In genomic region chr1:70044832-70045231, GRCh38 we compare ENCODE assay signal across 17 cellular contexts.
DNase-seq lines count a peak whose midpoint lies in the region; ATAC-seq and TF ChIP-seq lines count a peak whose summit lies in the region.
"Had no signal": no experiment of that assay in that cellular context is flagged by ENCODE, and none has a peak within 500 bp of the region (broad histone marks: within the 10 kb centered on the region; RNA-seq: fewer than 3 reads in every experiment).

No MANE protein-coding gene starts in this region.

- no peaks in the 10 kb centered on the region for H3K36me3 ChIP-seq in RWPE2 (ENCODE audit: low read depth)
- H3K36me3 ChIP-seq in fibroblast of lung (ENCODE audit: control insufficient read depth, insufficient read depth, low read length): no peaks in the 10 kb centered on the region
- no peaks in the 10 kb centered on the region for H3K36me3 ChIP-seq in hepatocyte (replicated peaks; ENCODE audit: insufficient read depth, low read depth)

- no peak overlapping the region for H3K4me3 ChIP-seq in RWPE2 (ENCODE audit: severe bottlenecking)
- no peak overlapping the region for H3K4me3 ChIP-seq in fibroblast of lung (replicated peaks in 1 of 4; ENCODE audit: control extremely low read depth in 1 of 4, insufficient read depth in 1 of 4, low read depth in 3 of 4, low read length in 4 of 4)
- H3K4me3 ChIP-seq in hepatocyte: no peak overlapping the region

- no peaks in the 10 kb centered on the region for H3K27me3 Mint-ChIP-seq in CD4-positive, alpha-beta T cell
- H3K27me3 Mint-ChIP-seq: progenitor cell of endocrine pancreas; stimulated activated naive CD8-positive, alpha-beta T cell treated with anti-CD3 and anti-CD28 coated beads, Interleukin-15, Interleukin-2, amounts not matched to agents 100 ng/mL and 50 ng/mL, for 24 hours had no signal

- H2AFZ ChIP-seq in fibroblast of lung (ENCODE audit: low read length) (no peak overlapping the region), hepatocyte (no peak overlapping the region)

- no peaks in the 10 kb centered on the region for H3K79me2 ChIP-seq in fibroblast of lung (ENCODE audit: control insufficient read depth, insufficient read depth, low read length)
- no peaks in the 10 kb centered on the region for H3K79me2 ChIP-seq in hepatocyte

- H3K4me1 ChIP-seq in RWPE2 (ENCODE audit: insufficient read depth, poor library complexity, severe bottlenecking): peaks cover 18% of the 10 kb centered on the region
- H3K4me1 ChIP-seq in fibroblast of lung (ENCODE audit: control insufficient read depth, extremely low read depth, insufficient read depth, low read length): peaks cover 10% of the 10 kb centered on the region
- H3K4me1 ChIP-seq in hepatocyte (ENCODE audit: insufficient read depth): no peaks in the 10 kb centered on the region

- H3K4me1 Mint-ChIP-seq in CD4-positive, alpha-beta T cell (ENCODE audit: low read depth): no peaks in the 10 kb centered on the region

- POLR2A ChIA-PET in CD4-positive, alpha-beta T cell (lab: Charles Lee): no interaction called here

- H3K36me3 Mint-ChIP-seq in CD4-positive, alpha-beta T cell (ENCODE audit: low read depth): no peaks in the 10 kb centered on the region
- H3K36me3 Mint-ChIP-seq: CD8-positive, alpha-beta T cell had no signal

- peak; percentile 51 for DNase-seq in COLO829 (ENCODE audit: low spot score)
- no peak for DNase-seq in RWPE2 (ENCODE audit: low spot score)
- peak; percentile 63 to 86 for DNase-seq in fibroblast of lung (ENCODE audit: low read depth in 2 of 2)
- DNase-seq in pulmonary artery endothelial cell (ENCODE audit: low read depth, low spot score): peak; percentile 60
- DNase-seq in DMS153 treated with DMSO at 0.1 percent for 48 hours (lab: John Stamatoyannopoulos, UW; ENCODE audit: unreplicated experiment): no peak
- DNase-seq in CD4-positive, alpha-beta T cell: no peak
- no peak for DNase-seq in hepatocyte (ENCODE audit: low spot score)
- DNase-seq: activated CD4-positive, alpha-beta T cell treated with anti-CD3 and anti-CD28 coated beads for 4 hours; activated T-cell treated with anti-CD3 and anti-CD28 coated beads, Interleukin-2, amount 50 U/mL, for 72 hours; anterior cingulate cortex; CD8-positive, alpha-beta T cell; effector CD8-positive, alpha-beta T cell; NCI-H1417; NCI-H446 had no signal

- no peaks in the 10 kb centered on the region for H3K9me3 ChIP-seq in RWPE2 (ENCODE audit: severe bottlenecking)
- no peaks in the 10 kb centered on the region for H3K9me3 ChIP-seq in fibroblast of lung (ENCODE audit: control insufficient read depth, insufficient read depth, low read depth, low read length)
- H3K9me3 ChIP-seq in CD4-positive, alpha-beta T cell (ENCODE audit: control insufficient read depth, low read length): no peaks in the 10 kb centered on the region
- no peaks in the 10 kb centered on the region for H3K9me3 ChIP-seq in hepatocyte (ENCODE audit: low read depth)

- ATAC-seq in RWPE2 (ENCODE audit: low read depth): peak; percentile 74
- ATAC-seq in GM21825 (IDR thresholded peaks at IDR 0.05; ENCODE audit: unreplicated experiment): no peak
- no peak for ATAC-seq in CD4-positive, alpha-beta T cell (ENCODE audit: poor library complexity)
- ATAC-seq: activated T-cell treated with anti-CD3 and anti-CD28 coated beads, Interleukin-2, amount 50 U/mL, for 72 hours; CD8-positive, alpha-beta T cell had no signal

- 98% methylated on average over 2 of the region's 2 CpGs for WGBS in hepatocyte (ENCODE audit: low lambda C conversion rate, missing lambda C conversion rate)

- H3K4me2 ChIP-seq in fibroblast of lung (ENCODE audit: extremely low read depth, insufficient read depth, low read length) (peak overlapping the region; percentile 9), hepatocyte (no peak overlapping the region)

- H3K27me3 ChIP-seq in RWPE2 (ENCODE audit: insufficient read depth, poor library complexity, severe bottlenecking) (no peaks in the 10 kb centered on the region), fibroblast of lung (ENCODE audit: control insufficient read depth, insufficient read depth, low read length) (no peaks in the 10 kb centered on the region), hepatocyte (no peaks in the 10 kb centered on the region)
- H3K27me3 ChIP-seq in CD4-positive, alpha-beta T cell (ENCODE audit: control insufficient read depth, insufficient read depth, low read length): no peaks in the 10 kb centered on the region

- H3K9me2 ChIP-seq in hepatocyte (replicated peaks; ENCODE audit: insufficient read depth): no peaks in the 10 kb centered on the region

- H3K9me3 Mint-ChIP-seq in CD4-positive, alpha-beta T cell: no peaks in the 10 kb centered on the region
- H3K9me3 Mint-ChIP-seq: activated T-cell treated with anti-CD3 and anti-CD28 coated beads, Interleukin-2, amount 50 U/mL, for 72 hours; CD8-positive, alpha-beta T cell had no signal

- H3K27ac ChIP-seq in RWPE2 (ENCODE audit: poor library complexity, severe bottlenecking) (peak overlapping the region; percentile 63), fibroblast of lung (ENCODE audit: insufficient read depth, low read length) (no peak overlapping the region), hepatocyte (no peak overlapping the region)
- H3K27ac ChIP-seq in CD4-positive, alpha-beta T cell (ENCODE audit: low read depth, low read length): no peak overlapping the region

- no peak overlapping the region for H3K4me3 Mint-ChIP-seq in CD4-positive, alpha-beta T cell
- H3K4me3 Mint-ChIP-seq: activated T-cell treated with anti-CD3 and anti-CD28 coated beads, Interleukin-2, amount 50 U/mL, for 72 hours; CD8-positive, alpha-beta T cell; stimulated activated naive CD8-positive, alpha-beta T cell treated with anti-CD3 and anti-CD28 coated beads, Interleukin-15, Interleukin-2, amounts not matched to agents 100 ng/mL and 50 ng/mL, for 24 hours had no signal

- H4K20me1 ChIP-seq in fibroblast of lung (ENCODE audit: control insufficient read depth, extremely low read depth, insufficient read depth, low read length) (no peaks in the 10 kb centered on the region), hepatocyte (ENCODE audit: insufficient read depth, poor library complexity, severe bottlenecking) (no peaks in the 10 kb centered on the region)

- intact Hi-C loops in CD4-positive, alpha-beta T cell (cut with DNase I, micrococcal nuclease): no loop called here

- CTCF ChIA-PET in CD4-positive, alpha-beta T cell (lab: Charles Lee): no interaction called here

- no peak for TF ChIP-seq CTCF in RWPE2 (IDR thresholded peaks at IDR 0.05; ENCODE audit: poor library complexity, severe bottlenecking)
- TF ChIP-seq CTCF in fibroblast of lung (conservative IDR thresholded peaks at IDR 0.05 in 1 of 2, IDR thresholded peaks at IDR 0.05 in 1 of 2; ENCODE audit: low read depth in 1 of 2, low read length in 2 of 2): no peak
- TF ChIP-seq CTCF in CD4-positive, alpha-beta T cell (IDR thresholded peaks at IDR 0.05): no peak
- TF ChIP-seq CTCF in hepatocyte (IDR thresholded peaks at IDR 0.05; ENCODE audit: poor library complexity): no peak

- no peak overlapping the region for H3K9ac ChIP-seq in fibroblast of lung (ENCODE audit: insufficient read depth, low read length)

- no peak overlapping the region for H3K27ac Mint-ChIP-seq in CD4-positive, alpha-beta T cell
- H3K27ac Mint-ChIP-seq: activated T-cell treated with anti-CD3 and anti-CD28 coated beads, Interleukin-2, amount 50 U/mL, for 72 hours; CD8-positive, alpha-beta T cell; progenitor cell of endocrine pancreas; stimulated activated naive CD8-positive, alpha-beta T cell treated with anti-CD3 and anti-CD28 coated beads, Interleukin-15, Interleukin-2, amounts not matched to agents 100 ng/mL and 50 ng/mL, for 24 hours had no signal

Comparison
In these comparisons a context has a peak if more than half of its experiments do, and no peak if none do; other contexts are left out.
1. DNase-seq: peak in COLO829 (single experiment), fibroblast of lung (2 of 2) and pulmonary artery endothelial cell (single experiment); none in RWPE2 (single experiment), DMS153 treated with DMSO at 0.1 percent for 48 hours (single experiment), CD4-positive, alpha-beta T cell (0 of 10) and hepatocyte (single experiment).